Comparison of ENCODE assay signal across 14 cellular contexts in the genomic region with DNA sequence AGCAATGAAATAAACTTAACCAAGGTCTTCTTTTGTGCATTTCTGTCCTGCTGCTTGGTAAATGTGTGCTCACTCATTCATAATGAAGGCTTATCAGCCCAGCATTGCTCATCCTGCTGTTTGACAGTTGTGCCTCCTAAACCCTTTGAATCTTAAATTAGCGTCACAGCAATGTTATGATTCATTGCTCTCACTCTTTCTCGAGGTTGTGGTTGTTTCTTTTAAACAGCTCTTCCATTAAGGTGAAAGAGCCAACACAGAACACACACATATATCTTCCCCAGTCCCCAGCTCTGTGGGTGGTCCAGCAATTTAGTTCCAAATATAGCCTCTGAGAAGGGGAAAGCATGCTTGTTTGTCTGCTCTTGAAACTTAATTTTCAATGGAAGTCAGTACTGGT.
A peak's percentile ranks its signal among the peaks of the same experiment; 100 is the strongest.
DNase-seq lines count a peak whose midpoint lies in the region; ATAC-seq and TF ChIP-seq lines count a peak whose summit lies in the region.
"Had no signal": no experiment of that assay in that cellular context is flagged by ENCODE, and none has a peak within 500 bp of the region (broad histone marks: within the 10 kb centered on the region; RNA-seq: fewer than 3 reads in every experiment).

No MANE protein-coding gene starts in this region.

- in situ Hi-C loops in astrocyte of the spinal cord (cut with HindIII; ENCODE audit: low sequenced_read_pairs), result no loop called here

- H3K4me3 ChIP-seq in astrocyte of the spinal cord (ENCODE audit: low read depth, low read length), result no peak overlapping the region

- ATAC-seq in HG02885 (IDR thresholded peaks at IDR 0.05; ENCODE audit: poor library complexity, unreplicated experiment) (peak; percentile 52), GM18873 (IDR thresholded peaks at IDR 0.05; ENCODE audit: low FRiP score, unreplicated experiment) (no peak), HG02763 (IDR thresholded peaks at IDR 0.05; ENCODE audit: unreplicated experiment) (no peak)
- ATAC-seq in activated CD4-positive, CD25-positive, alpha-beta regulatory T cell treated with anti-CD3 and anti-CD28 coated beads, Interleukin-2, amount 50 U/mL, for 24 hours, result no peak
- ATAC-seq: T-cell had no signal

- DNase-seq in EH (ENCODE audit: low read depth) (peak; percentile 83), astrocyte of the spinal cord (ENCODE audit: low read depth, low spot score) (peak; percentile 63), non-pigmented ciliary epithelial cell (ENCODE audit: low read depth) (peak; percentile 61)
- DNase-seq: activated CD4-positive, alpha-beta memory T cell treated with anti-CD3 and anti-CD28 coated beads, Interleukin-2, amount 10 ng/mL, durations not matched to agents 7 days and 5 days; amygdala; DMS 273 treated with DMSO at 0.1 percent for 48 hours; immature natural killer cell; NCI-H748 treated with DMSO at 0.1 percent for 48 hours; substantia nigra; T-cell had no signal

- no peak for TF ChIP-seq CTCF in astrocyte of the spinal cord (IDR thresholded peaks at IDR 0.05; ENCODE audit: low read depth, low read length)
